Comparison of ENCODE assay signal across 1 cellular context in genomic region chr11:45917623-45918330, GRCh38.
TF ChIP-seq lines count a peak whose summit lies in the region.

TSS of gene PEX16 (minus strand) at chr11:45917877. CDS start at chr11:45917811, 66 bp downstream.

TF ChIP-seq in SK-N-SH, 30 proteins besides CTCF, POLR2A, EP300 and RAD21 (continued from another document):
- TF ChIP-seq REST (IDR thresholded peaks at IDR 0.05; ENCODE audit: low read depth, low read length): no peak
- TF ChIP-seq NFIC (IDR thresholded peaks at IDR 0.05; ENCODE audit: borderline replicate concordance): peak; percentile 11; the same call in 1 of the 2 replicates
- TF ChIP-seq CHD2 (IDR thresholded peaks at IDR 0.05; ENCODE audit: low read length, partially characterized antibody): peak; percentile 12
- TF ChIP-seq RFX5 (IDR thresholded peaks at IDR 0.05; ENCODE audit: low read length): peak; percentile 73; the same call in 1 of the 2 replicates
- 0 out of 2 replicates have a peak, but pooled peaks have one; percentile 75 for TF ChIP-seq SIN3A (IDR thresholded peaks at IDR 0.05; ENCODE audit: borderline replicate concordance, low read depth, low read length)
- no peak for TF ChIP-seq EZH2phosphoT487 (IDR thresholded peaks at IDR 0.05; ENCODE audit: borderline replicate concordance, low read depth)
- TF ChIP-seq GATA2 (CRISPR knock-in tag; IDR thresholded peaks at IDR 0.05): no peak
- no peak for TF ChIP-seq FOSL2 (IDR thresholded peaks at IDR 0.05; ENCODE audit: borderline replicate concordance, low read depth)
- TF ChIP-seq GABPA (IDR thresholded peaks at IDR 0.05; ENCODE audit: low read depth): peak; percentile 98
- peak; percentile 83 for TF ChIP-seq NRF1 (IDR thresholded peaks at IDR 0.05; ENCODE audit: low read depth, low read length)
TF ChIP-seq in SK-N-SH: peak in this region for 11.
